Comparison of ENCODE assay signal across 8 cellular contexts in genomic region chr7:22853674-22854157, GRCh38. TPM values are rescaled to one million over a fixed set of nuclear protein-coding genes. Genes with fewer than 3 reads are reported as not detected.
DNase-seq lines count a peak whose midpoint lies in the region; TF ChIP-seq lines count a peak whose summit lies in the region.

No MANE protein-coding gene starts in this region.

- H3K56ac ChIP-seq in H9 (ENCODE audit: insufficient read length, low read depth, low read length), result no peak overlapping the region

- H3K27ac ChIP-seq in H9 (ENCODE audit: insufficient read length, low read depth, low read length) (no peak overlapping the region), MM.1S (ENCODE audit: low read length) (no peak overlapping the region), adrenal gland (peak overlapping the region in 3 of 5 donors; percentile 86 to 92 (median 86)), stomach (peak overlapping the region in 4 of 5 donors; percentile 90 to 98 (median 92))

- no peaks in the 10 kb centered on the region for H3K9me3 ChIP-seq in H9 (ENCODE audit: control insufficient read depth, low read depth, low read length)
- H3K9me3 ChIP-seq in MM.1S (replicated peaks; ENCODE audit: insufficient read depth, low read length), result no peaks in the 10 kb centered on the region
- no peaks in the 10 kb centered on the region for H3K9me3 ChIP-seq in adrenal gland (replicated peaks in 1 of 3)
- no peaks in the 10 kb centered on the region for H3K9me3 ChIP-seq in stomach

- no peak overlapping the region for H4K8ac ChIP-seq in H9 (replicated peaks; ENCODE audit: insufficient read length, low read depth, low read length)

- H3K79me1 ChIP-seq in H9 (ENCODE audit: insufficient read depth, low read depth, low read length, poor library complexity, severe bottlenecking), result no peaks in the 10 kb centered on the region

- no peak overlapping the region for H3K4ac ChIP-seq in H9 (ENCODE audit: low read depth, low read length)

- H2AFZ ChIP-seq in H9 (ENCODE audit: low read length) (peak overlapping the region; percentile 83), MM.1S (ENCODE audit: low read length) (peak overlapping the region; percentile 89)

- peaks cover 20 to 32% (median 22%) of the 10 kb centered on the region in 3 experiments for H3K36me3 Mint-ChIP-seq in H9 (ENCODE audit: insufficient read depth in 1 of 3, low read depth in 3 of 3)

- no peak for TF ChIP-seq EP300 in stomach (IDR thresholded peaks at IDR 0.05)

- H3K23ac ChIP-seq in H9 (ENCODE audit: insufficient read length, low read depth, low read length), result no peak overlapping the region

- TF ChIP-seq CTCF in H9 (conservative IDR thresholded peaks at IDR 0.05), result no peak; the same call in 2 of the 3 replicates
- TF ChIP-seq CTCF in MM.1S (IDR thresholded peaks at IDR 0.05; ENCODE audit: low read length), result peak; percentile 34; the same call in 1 of the 2 replicates
- TF ChIP-seq CTCF in adrenal gland (IDR thresholded peaks at IDR 0.05), result peak in 1 of 6 experiments; percentile 33
- peak; percentile 21 for TF ChIP-seq CTCF in kidney epithelial cell (IDR thresholded peaks at IDR 0.05; ENCODE audit: insufficient read depth, low read length, poor library complexity, severe bottlenecking)
- TF ChIP-seq CTCF in stomach (IDR thresholded peaks at IDR 0.05), result peak in 3 of 7 experiments; percentile 92 to 97 (median 97)

- no peaks in the 10 kb centered on the region for H3K9me2 ChIP-seq in MM.1S (replicated peaks; ENCODE audit: insufficient read depth, low read length)

- peaks cover 18% of the 10 kb centered on the region; the same call in 1 of the 2 replicates for H3F3A ChIP-seq in MM.1S (ENCODE audit: insufficient read depth, low read length)

- H3K4me3 ChIP-seq in MM.1S (ENCODE audit: low read length) (peak overlapping the region; percentile 93), adrenal gland (peak overlapping the region in 2 of 4 donors; percentile 88 to 93), kidney epithelial cell (ENCODE audit: low read depth, low read length) (peak overlapping the region; percentile 62), stomach (peak overlapping the region; percentile 70 to 79 (median 74))

- H3K4me1 ChIP-seq in H9 (ENCODE audit: insufficient read depth, low read length), result peaks cover 9% of the 10 kb centered on the region; the same call in 1 of the 2 replicates
- peaks cover 11% of the 10 kb centered on the region; the same call in 1 of the 2 replicates for H3K4me1 ChIP-seq in MM.1S (ENCODE audit: low read length)
- peaks cover 0 to 4% of the 10 kb centered on the region in 2 donors for H3K4me1 ChIP-seq in adrenal gland (replicated peaks in 1 of 2)
- peaks cover 10 to 32% (median 20%) of the 10 kb centered on the region in 4 donors for H3K4me1 ChIP-seq in stomach

- H2BK12ac ChIP-seq in H9 (ENCODE audit: insufficient read length, low read depth, low read length), result no peak overlapping the region

- H3K14ac ChIP-seq in H9 (ENCODE audit: insufficient read depth, low read length), result peak overlapping the region; percentile 12; the same call in 1 of the 2 replicates

- peak overlapping the region; percentile 74 to 83 for H3K4me3 Mint-ChIP-seq in H9

- no peak overlapping the region for H2BK20ac ChIP-seq in H9 (ENCODE audit: low read depth, low read length, poor library complexity, severe bottlenecking)

- H3K79me2 ChIP-seq in H9 (ENCODE audit: insufficient read depth, low read length) (no peaks in the 10 kb centered on the region), MM.1S (ENCODE audit: low read length) (peaks cover 16% of the 10 kb centered on the region)

- H3K4me1 Mint-ChIP-seq in H9, result peaks cover 30 to 42% of the 10 kb centered on the region in 2 experiments

- peak overlapping the region; percentile 59 for H3K4me2 ChIP-seq in H9 (ENCODE audit: insufficient read depth, insufficient read length, low read length)
- peak overlapping the region; percentile 44 for H3K4me2 ChIP-seq in MM.1S (ENCODE audit: low read depth, low read length)

- H3K27me3 Mint-ChIP-seq in H9 (ENCODE audit: low read depth), result peaks cover 3% of the 10 kb centered on the region

- H3K9me3 Mint-ChIP-seq in H9, result no peaks in the 10 kb centered on the region

- no peak overlapping the region for H4K91ac ChIP-seq in H9 (ENCODE audit: insufficient read length, low read depth, low read length)

- peaks cover 13% of the 10 kb centered on the region for H3K23me2 ChIP-seq in H9 (ENCODE audit: insufficient read length, low read depth, low read length, poor library complexity, severe bottlenecking)

- intact Hi-C loops in adrenal gland (cut with DNase I) (loop anchor here (10.0 kb wide), 2 partner anchors 161 to 171 kb away; partner anchors contain the start of gene HYCC1 (in 1 of the 2)), stomach (cut with DNase I; ENCODE audit: low total_unique reads) (no loop called here)

- H2BK15ac ChIP-seq in H9 (ENCODE audit: low read depth, low read length), result no peak overlapping the region

- H3K36me3 ChIP-seq in MM.1S (replicated peaks; ENCODE audit: insufficient read depth, low read length), result no peaks in the 10 kb centered on the region; the same call in 1 of the 2 replicates
- peaks cover 0 to 7% of the 10 kb centered on the region in 2 donors for H3K36me3 ChIP-seq in adrenal gland (replicated peaks in 1 of 2)
- H3K36me3 ChIP-seq in kidney epithelial cell (ENCODE audit: control insufficient read depth, insufficient read depth, low read length), result no peaks in the 10 kb centered on the region
- peaks cover 0 to 17% (median 9%) of the 10 kb centered on the region in 4 donors for H3K36me3 ChIP-seq in stomach

- WGBS in H9 (ENCODE audit: extremely low coverage, insufficient read length, low lambda C conversion rate), result no CpG with 5 or more reads among the region's 28 CpGs
- WGBS in adrenal gland, 4 donors, result 13 to 39% (median 19%) methylated on average over 12 to 28 of the region's 28 CpGs
- WGBS in stomach, 5 donors, result 9 to 30% (median 11%) methylated on average over 12 to 28 of the region's 28 CpGs

- peak; percentile 80 for DNase-seq in NCI-H82 (lab: John Stamatoyannopoulos, UW)
- no peak for DNase-seq in NCI-H82 treated with DMSO at 0.1 percent for 48 hours (lab: John Stamatoyannopoulos, UW; ENCODE audit: unreplicated experiment)
- peak; percentile 62 for DNase-seq in H9
- DNase-seq in MM.1S, result peak; percentile 53
- peak in 2 of 7 donors; percentile 42 to 66 for DNase-seq in adrenal gland
- DNase-seq in kidney epithelial cell (ENCODE audit: low read depth), result no peak
- DNase-seq in stomach, result peak; percentile 26
- DNase-seq in NCI-H2029 (lab: John Stamatoyannopoulos, UW), result no peak

- H3K27me3 ChIP-seq in H9 (ENCODE audit: insufficient read depth, low read length) (no peaks in the 10 kb centered on the region), MM.1S (replicated peaks; ENCODE audit: insufficient read depth, low read length) (no peaks in the 10 kb centered on the region; the same call in 1 of the 2 replicates), adrenal gland (no peaks in the 10 kb centered on the region), kidney epithelial cell (ENCODE audit: control insufficient read depth, insufficient read depth, low read length) (no peaks in the 10 kb centered on the region), stomach (no peaks in the 10 kb centered on the region)

- H4K5ac ChIP-seq in H9 (ENCODE audit: insufficient read length, low read depth, low read length), result no peak overlapping the region

- H3T11ph ChIP-seq in H9 (ENCODE audit: low read length), result no peak overlapping the region

- H3K27ac Mint-ChIP-seq in H9, result peak overlapping the region in 2 of 3 experiments; percentile 81 to 91; a peak in 3 of 7 replicates

- H2BK5ac ChIP-seq in H9 (ENCODE audit: insufficient read length, low read length), result no peak overlapping the region

- TF ChIP-seq POLR2A in adrenal gland (IDR thresholded peaks at IDR 0.05) (no peak), stomach (IDR thresholded peaks at IDR 0.05) (no peak)

- peak overlapping the region; percentile 54 for H3K18ac ChIP-seq in H9 (ENCODE audit: insufficient read length, low read depth, low read length)

- H4K20me1 ChIP-seq in H9 (ENCODE audit: control insufficient read depth, insufficient read depth, insufficient read length) (no peaks in the 10 kb centered on the region), MM.1S (ENCODE audit: insufficient read depth, low read length) (no peaks in the 10 kb centered on the region)

- H2BK120ac ChIP-seq in H9 (ENCODE audit: low read depth, low read length, poor library complexity, severe bottlenecking), result no peak overlapping the region

- H3K9ac ChIP-seq in H9 (ENCODE audit: extremely low read depth, insufficient read length, low read length) (no peak overlapping the region), MM.1S (ENCODE audit: low read length) (no peak overlapping the region; the same call in 1 of the 2 replicates)

- H2AK5ac ChIP-seq in H9 (ENCODE audit: insufficient read length, low read length), result no peak overlapping the region

RNA-seq across cellular contexts. Expression of gene TOMM7, which starts 31.1 kb away (rescaled TPM):
- total RNA-seq in H9 (2021) (368 and 400 TPM in 2 replicates), adrenal gland (100 to 1,000 TPM in 7 of 8 donors, 10 to 100 TPM in 1; 94.2 to 574 (median 327) TPM), kidney epithelial cell (85.4 and 90.5 TPM in 2 replicates), stomach (100 to 1,000 TPM in 4 of 5 donors, 10 to 100 TPM in 1; 29.8 to 249 (median 153) TPM)
- polyA plus RNA-seq in adrenal gland (100 to 1,000 TPM; 185 to 326 (median 199) TPM), stomach (100 to 1,000 TPM; 394 to 539 (median 412) TPM)

Comparison
In these comparisons a context has a peak if more than half of its experiments do, and no peak if none do; other contexts are left out.
1. DNase-seq: peak in NCI-H82 (single experiment), H9 (single experiment), MM.1S (single experiment) and stomach (single experiment); none in NCI-H82 treated with DMSO at 0.1 percent for 48 hours (single experiment), kidney epithelial cell (single experiment) and NCI-H2029 (single experiment).
2. H3K27ac ChIP-seq: peak in adrenal gland (3 of 5) and stomach (4 of 5); none in H9 (single experiment) and MM.1S (single experiment).